In genomic region chr17:80069886-80070177, GRCh38 we compare ENCODE assay signal across 1 cellular context.
TF ChIP-seq lines count a peak whose summit lies in the region.

No MANE protein-coding gene starts in this region.

TF ChIP-seq in WTC11, 78 proteins besides CTCF, POLR2A, EP300 and RAD21:
- TF ChIP-seq EMX1 (CRISPR knock-in tag; IDR thresholded peaks at IDR 0.05) = no peak
- TF ChIP-seq ZSCAN18 (CRISPR knock-in tag; IDR thresholded peaks at IDR 0.05) = no peak
- TF ChIP-seq GRHL2 (CRISPR knock-in tag; IDR thresholded peaks at IDR 0.05; ENCODE audit: insufficient replicate concordance, severe bottlenecking) = no peak
- no peak for TF ChIP-seq ZBTB43 (CRISPR knock-in tag; IDR thresholded peaks at IDR 0.05)
- no peak for TF ChIP-seq NFATC4 (CRISPR knock-in tag; IDR thresholded peaks at IDR 0.05)
- no peak for TF ChIP-seq SMAD4 (CRISPR knock-in tag; IDR thresholded peaks at IDR 0.05)
- no peak for TF ChIP-seq TP53 (CRISPR knock-in tag; IDR thresholded peaks at IDR 0.05)
- no peak for TF ChIP-seq ZNF138 (CRISPR knock-in tag; conservative IDR thresholded peaks at IDR 0.05)
- no peak for TF ChIP-seq KAT7 (CRISPR knock-in tag; IDR thresholded peaks at IDR 0.05; ENCODE audit: borderline replicate concordance)
- no peak for TF ChIP-seq MAX (CRISPR knock-in tag; IDR thresholded peaks at IDR 0.05)
- TF ChIP-seq CDX4 (CRISPR knock-in tag; IDR thresholded peaks at IDR 0.05; ENCODE audit: borderline replicate concordance) = no peak
- TF ChIP-seq RELA (CRISPR knock-in tag; IDR thresholded peaks at IDR 0.05; ENCODE audit: borderline replicate concordance) = no peak
- no peak for TF ChIP-seq ZNF121 (CRISPR knock-in tag; IDR thresholded peaks at IDR 0.05)
- no peak for TF ChIP-seq CREB1 (CRISPR knock-in tag; IDR thresholded peaks at IDR 0.05)
- no peak for TF ChIP-seq E2F4 (CRISPR knock-in tag; IDR thresholded peaks at IDR 0.05; ENCODE audit: borderline replicate concordance, low read depth)
- no peak for TF ChIP-seq ZNF281 (CRISPR knock-in tag; IDR thresholded peaks at IDR 0.05)
- no peak for TF ChIP-seq GTF2I (CRISPR knock-in tag; conservative IDR thresholded peaks at IDR 0.05)
- no peak for TF ChIP-seq HMGXB4 (CRISPR knock-in tag; IDR thresholded peaks at IDR 0.05)
- TF ChIP-seq GABPB1 (CRISPR knock-in tag; IDR thresholded peaks at IDR 0.05) = no peak
TF ChIP-seq in WTC11: peak in this region for 0.
